In the genomic region with DNA sequence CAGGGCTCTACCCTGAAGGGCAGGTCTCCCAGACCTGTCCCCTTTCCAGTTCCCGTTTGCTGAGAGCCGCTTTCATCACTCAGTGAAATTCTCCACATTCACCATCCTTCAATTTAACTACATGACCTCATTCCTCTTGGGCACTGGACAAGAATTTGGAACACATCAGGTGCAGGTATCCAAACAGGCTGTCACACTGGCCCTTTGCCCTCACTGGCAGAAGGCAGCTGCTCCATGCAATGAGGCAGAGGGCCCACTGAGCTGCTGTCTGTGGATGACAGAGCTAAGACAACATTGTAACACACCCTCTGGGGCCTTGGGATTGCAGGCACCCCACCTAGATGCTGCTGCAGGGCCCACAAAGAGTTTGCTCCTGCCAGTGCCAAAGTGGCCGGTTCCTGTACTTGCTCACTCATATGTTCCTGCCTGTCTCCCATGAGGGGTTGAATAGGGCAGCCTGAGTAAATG, we compare ENCODE assay signal across 21 cellular contexts. TPM values are rescaled to one million over a fixed set of nuclear protein-coding genes. Genes with fewer than 3 reads are reported as not detected.
"Had no signal": no experiment of that assay in that cellular context is flagged by ENCODE, and none has a peak within 500 bp of the region (broad histone marks: within the 10 kb centered on the region; RNA-seq: fewer than 3 reads in every experiment).

No MANE protein-coding gene starts in this region.

- H3K9ac ChIP-seq: parathyroid adenoma had no signal

- H3K4me3 ChIP-seq: colonic mucosa, esophagus squamous epithelium, lower lobe of right lung, skin epidermis, tibial nerve, uterus had no signal

- H3K36me3 ChIP-seq: colonic mucosa, esophagus squamous epithelium, lower lobe of right lung, neutrophil, tibial nerve, uterus had no signal

- H3K9me3 ChIP-seq: colonic mucosa, esophagus squamous epithelium, lower lobe of right lung, neutrophil, tibial nerve, uterus had no signal

- H3K4me1 ChIP-seq: colonic mucosa, esophagus squamous epithelium, lower lobe of right lung, parathyroid adenoma, tibial nerve had no signal

- DNase-seq: activated CD4-positive, alpha-beta memory T cell treated with anti-CD3 and anti-CD28 coated beads, Interleukin-2, amount 10 ng/mL, durations not matched to agents 7 days and 5 days; activated CD4-positive, alpha-beta T cell treated with anti-CD3 and anti-CD28 coated beads for 36 hours; activated naive CD4-positive, alpha-beta T cell treated with anti-CD3 and anti-CD28 coated beads, Interleukin-2, amount 10 ng/mL, durations not matched to agents 7 days and 5 days; activated T-cell treated with anti-CD3 and anti-CD28 coated beads, Interleukin-2, amount 50 U/mL, for 24 hours; colonic mucosa; esophagus squamous epithelium; glutamatergic neuron; lower lobe of right lung; naive B cell; stimulated activated CD4-positive, alpha-beta T cell treated with anti-CD3 and anti-CD28 coated beads, Interleukin-15, amount 100 ng/mL, for 24 hours; stimulated activated CD4-positive, alpha-beta T cell treated with anti-CD3 and anti-CD28 coated beads, Interleukin-4, amount 100 ng/mL, for 1 hour; stimulated activated naive CD4-positive, alpha-beta T cell treated with Interleukin-2 at 50 U/mL for 16 hours; uterus; WERI-Rb-1 had no signal

- H3K27me3 ChIP-seq: colonic mucosa, esophagus squamous epithelium, neutrophil, tibial nerve, uterus had no signal

- H2AFZ ChIP-seq: parathyroid adenoma had no signal

- H3K27ac ChIP-seq: colonic mucosa, lower lobe of right lung, neutrophil, parathyroid adenoma, skin epidermis, tibial nerve, uterus, WERI-Rb-1 had no signal

- ATAC-seq: activated CD4-positive, alpha-beta T cell treated with anti-CD3 and anti-CD28 coated beads for 36 hours; lower lobe of right lung had no signal

RNA-seq across cellular contexts. Expression of gene ACTL7B, which starts 55.1 kb away (rescaled TPM):
- total RNA-seq: activated CD4-positive, alpha-beta memory T cell treated with anti-CD3 and anti-CD28 coated beads, Interleukin-2, amount 10 ng/mL, durations not matched to agents 7 days and 5 days; activated CD4-positive, alpha-beta T cell treated with anti-CD3 and anti-CD28 coated beads for 36 hours; colonic mucosa; esophagus squamous epithelium; fibroblast of villous mesenchyme; lower lobe of right lung; renal cortical epithelial cell; tibial nerve; uterus had no signal
- polyA plus RNA-seq: adipose tissue had no signal
